ENCODE assay signal across 9 cellular contexts in genomic region chr2:134178109-134178877, GRCh38.
DNase-seq lines count a peak whose midpoint lies in the region; ATAC-seq and TF ChIP-seq lines count a peak whose summit lies in the region.
"Had no signal": no experiment of that assay in that cellular context is flagged by ENCODE, and none has a peak within 500 bp of the region (broad histone marks: within the 10 kb centered on the region; RNA-seq: fewer than 3 reads in every experiment).

No MANE protein-coding gene starts in this region.

- ATAC-seq in HG02798 (IDR thresholded peaks at IDR 0.05; ENCODE audit: poor library complexity, unreplicated experiment) (peak; percentile 62), SK-N-SH treated with all-trans-retinoic acid at 6 μM for 48 hours (peak; percentile 73)
- ATAC-seq in naive thymus-derived CD8-positive, alpha-beta T cell = peak in 1 of 2 donors; percentile 26
- ATAC-seq: upper lobe of right lung had no signal

- no peak overlapping the region for H3K4me3 Mint-ChIP-seq in naive thymus-derived CD8-positive, alpha-beta T cell

- DNase-seq in DMS53 (lab: John Stamatoyannopoulos, UW) = peak; percentile 3
- no peak for DNase-seq in DMS53 treated with DMSO at 0.1 percent for 48 hours (lab: John Stamatoyannopoulos, UW; ENCODE audit: unreplicated experiment)
- DNase-seq in naive thymus-derived CD8-positive, alpha-beta T cell = peak in 3 of 10 donors; percentile 9 to 36 (median 22)
- DNase-seq in stimulated activated CD4-positive, alpha-beta T cell treated with anti-CD3 and anti-CD28 coated beads, Interleukin-1b, Interleukin-23, amount 100 ng/mL, for 48 hours = no peak
- DNase-seq in SKM-1 treated with dmso at 0.1 percent for 144 hours (lab: John Stamatoyannopoulos, UW; ENCODE audit: unreplicated experiment) = no peak
- DNase-seq in NCI-H1105 (lab: John Stamatoyannopoulos, UW) = no peak
- DNase-seq: upper lobe of right lung had no signal

- POLR2A ChIA-PET in naive thymus-derived CD8-positive, alpha-beta T cell (lab: Charles Lee) = interaction anchor here (0.8 to 1.4 kb wide), 2 partner anchors 60 to 75 kb away, joined by 3 to 5 read pairs; partner anchors contain the start of gene MGAT5

- H3K27me3 Mint-ChIP-seq in naive thymus-derived CD8-positive, alpha-beta T cell = no peaks in the 10 kb centered on the region

- H3K36me3 Mint-ChIP-seq in naive thymus-derived CD8-positive, alpha-beta T cell = no peaks in the 10 kb centered on the region

- no peaks in the 10 kb centered on the region for H3K9me3 Mint-ChIP-seq in naive thymus-derived CD8-positive, alpha-beta T cell

- H3K27ac Mint-ChIP-seq in naive thymus-derived CD8-positive, alpha-beta T cell = peak overlapping the region; percentile 10 to 99 (median 94)

- H3K4me1 Mint-ChIP-seq in naive thymus-derived CD8-positive, alpha-beta T cell = peaks cover 40 to 96% (median 93%) of the 10 kb centered on the region in 4 donors

TF ChIP-seq in SK-N-SH treated with all-trans-retinoic acid at 6 μM for 48 hours, 23 proteins besides CTCF, POLR2A, EP300 and RAD21:
- TF ChIP-seq CSDC2 (CRISPR knock-in tag; IDR thresholded peaks at IDR 0.05) = no peak
- TF ChIP-seq OSR1 (CRISPR knock-in tag; IDR thresholded peaks at IDR 0.05) = no peak
- TF ChIP-seq ISL1 (CRISPR knock-in tag; IDR thresholded peaks at IDR 0.05) = no peak
- TF ChIP-seq RARB (CRISPR knock-in tag; IDR thresholded peaks at IDR 0.05) = no peak
- no peak for TF ChIP-seq ZNF565 (CRISPR knock-in tag; conservative IDR thresholded peaks at IDR 0.05; ENCODE audit: low read depth)
- no peak for TF ChIP-seq GLIS3 (CRISPR knock-in tag; IDR thresholded peaks at IDR 0.05)
- TF ChIP-seq ZFP3 (CRISPR knock-in tag; IDR thresholded peaks at IDR 0.05) = no peak
- TF ChIP-seq ARNTL (CRISPR knock-in tag; IDR thresholded peaks at IDR 0.05; ENCODE audit: borderline replicate concordance, low read depth) = no peak
